In the genomic region with DNA sequence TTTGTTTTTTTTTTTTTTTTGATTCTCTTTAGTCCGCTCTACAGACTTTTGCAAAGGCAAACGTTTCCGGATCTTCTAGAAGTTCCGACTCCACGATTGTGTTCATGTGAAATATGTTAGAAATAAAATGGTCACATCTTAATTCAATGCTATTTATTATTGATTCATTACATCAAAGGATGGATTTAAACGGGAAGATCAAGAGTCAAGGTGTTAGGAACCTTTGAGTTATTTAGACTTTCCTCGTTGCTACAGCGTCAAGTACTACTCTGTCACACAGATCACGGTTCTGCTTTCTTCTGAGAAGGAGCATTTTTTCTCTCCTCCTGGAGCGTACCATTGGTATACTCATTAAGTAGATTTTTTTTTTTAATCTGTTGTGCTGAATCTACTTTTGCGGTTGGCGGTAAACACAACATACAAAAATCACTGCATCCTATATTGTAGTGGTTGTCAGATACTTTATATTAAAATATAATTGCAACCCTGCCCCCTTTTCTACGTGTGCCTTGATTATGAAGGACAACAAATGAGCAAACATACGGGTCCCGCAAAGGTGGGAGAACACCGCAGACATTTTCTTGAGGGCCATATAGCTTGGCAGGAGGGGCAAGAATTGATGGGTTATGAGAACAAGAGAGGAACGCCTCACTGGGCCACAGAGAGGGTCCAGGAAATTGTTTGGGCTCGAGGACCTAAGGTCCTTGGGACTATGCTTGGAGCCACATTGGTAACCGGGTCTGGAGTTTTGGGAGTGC, we compare ENCODE assay signal across 8 cellular contexts. TPM values are rescaled to one million over a fixed set of nuclear protein-coding genes. Genes with fewer than 3 reads are reported as not detected.
DNase-seq lines count a peak whose midpoint lies in the region; ATAC-seq and TF ChIP-seq lines count a peak whose summit lies in the region.

No MANE protein-coding gene starts in this region.

- H3K27ac Mint-ChIP-seq in activated T-cell treated with anti-CD3 and anti-CD28 coated beads, Interleukin-2, amount 50 U/mL, for 24 hours, result peak overlapping the region; percentile 83
- peak overlapping the region; percentile 33 for H3K27ac Mint-ChIP-seq in stimulated activated memory B cell treated with anti-CD40 and anti-IgM and Interleukin-4, amounts not matched to agents 10 μg/mL and 1 μg/mL and 100 μg/mL, for 72 hours

- peaks cover 2% of the 10 kb centered on the region for H3K9me3 Mint-ChIP-seq in activated T-cell treated with anti-CD3 and anti-CD28 coated beads, Interleukin-2, amount 50 U/mL, for 24 hours
- H3K9me3 Mint-ChIP-seq in stimulated activated memory B cell treated with anti-CD40 and anti-IgM and Interleukin-4, amounts not matched to agents 10 μg/mL and 1 μg/mL and 100 μg/mL, for 72 hours, result no peaks in the 10 kb centered on the region

- no peaks in the 10 kb centered on the region for H3K27me3 ChIP-seq in PC-3 (ENCODE audit: low read length)

- intact Hi-C loops in PC-3 (cut with micrococcal nuclease), result loop anchor here (1.0 to 5.0 kb wide), 2 partner anchors 13 to 1117 kb away; no protein-coding TSS in a partner anchor

- POLR2A ChIA-PET in PC-3 (lab: Charles Lee; ENCODE audit: unreplicated experiment), result no interaction called here

- no peaks in the 10 kb centered on the region for H3K27me3 Mint-ChIP-seq in activated T-cell treated with anti-CD3 and anti-CD28 coated beads, Interleukin-2, amount 50 U/mL, for 24 hours
- no peaks in the 10 kb centered on the region for H3K27me3 Mint-ChIP-seq in stimulated activated memory B cell treated with anti-CD40 and anti-IgM and Interleukin-4, amounts not matched to agents 10 μg/mL and 1 μg/mL and 100 μg/mL, for 72 hours

- TF ChIP-seq CTCF in PC-3 (conservative IDR thresholded peaks at IDR 0.05; ENCODE audit: low read depth, low read length), result no peak
- no peak for TF ChIP-seq CTCF in epithelial cell of proximal tubule (conservative IDR thresholded peaks at IDR 0.05; ENCODE audit: low read depth, low read length)

- no peak overlapping the region for H3K9ac ChIP-seq in PC-3 (ENCODE audit: low read length)

- no TSS peak for BruUV-seq in PC-3 (replicated peaks; lab: Mats Ljungman, UMichigan)

- H3F3A ChIP-seq in PC-3 (ENCODE audit: low read length, unreplicated experiment), result no peaks in the 10 kb centered on the region

- H3K4me3 Mint-ChIP-seq in activated T-cell treated with anti-CD3 and anti-CD28 coated beads, Interleukin-2, amount 50 U/mL, for 24 hours, result no peak overlapping the region
- H3K4me3 Mint-ChIP-seq in stimulated activated memory B cell treated with anti-CD40 and anti-IgM and Interleukin-4, amounts not matched to agents 10 μg/mL and 1 μg/mL and 100 μg/mL, for 72 hours, result peak overlapping the region; percentile 69

- H3K9me3 ChIP-seq in PC-3 (ENCODE audit: low read length), result no peaks in the 10 kb centered on the region

- H3K4me1 ChIP-seq in PC-3 (ENCODE audit: insufficient read depth, low read length), result peaks cover 15% of the 10 kb centered on the region

- H3K36me3 ChIP-seq in PC-3 (ENCODE audit: low read depth, low read length), result no peaks in the 10 kb centered on the region

- CTCF ChIA-PET in PC-3 (lab: Charles Lee), result interaction anchor here (0.6 to 1.0 kb wide), 2 partner anchors 13 to 40 kb away, joined by 3 to 6 read pairs; no protein-coding TSS in a partner anchor

- H3K4me3 ChIP-seq in PC-3 (ENCODE audit: low read length) (no peak overlapping the region), epithelial cell of proximal tubule (ENCODE audit: low read depth, low read length) (peak overlapping the region; percentile 62)

- H4K20me1 ChIP-seq in PC-3 (ENCODE audit: low read length), result no peaks in the 10 kb centered on the region

- H3K27ac ChIP-seq in PC-3 (ENCODE audit: low read length), result no peak overlapping the region

- H3K4me1 Mint-ChIP-seq in activated T-cell treated with anti-CD3 and anti-CD28 coated beads, Interleukin-2, amount 50 U/mL, for 24 hours (ENCODE audit: low read depth), result peaks cover 24% of the 10 kb centered on the region
- peaks cover 19% of the 10 kb centered on the region for H3K4me1 Mint-ChIP-seq in stimulated activated memory B cell treated with anti-CD40 and anti-IgM and Interleukin-4, amounts not matched to agents 10 μg/mL and 1 μg/mL and 100 μg/mL, for 72 hours

- no peaks in the 10 kb centered on the region for H3K79me2 ChIP-seq in PC-3 (ENCODE audit: low read length)

- peak overlapping the region; percentile 91; the same call in 1 of the 2 replicates for H3K4me2 ChIP-seq in PC-3 (ENCODE audit: low read length)

- DNase-seq in activated T-cell treated with anti-CD3 and anti-CD28 coated beads, Interleukin-2, amount 50 U/mL, for 24 hours, result no peak
- DNase-seq in activated T-cell treated with anti-CD3 and anti-CD28 coated beads for 4 hours (no peak), PC-3 (no peak), epithelial cell of proximal tubule (ENCODE audit: low read depth) (no peak), cerebellar nuclear complex (lab: John Stamatoyannopoulos, UW) (no peak), amniotic stem cell (lab: John Stamatoyannopoulos, UW) (no peak), NCI-H2029 (lab: John Stamatoyannopoulos, UW) (no peak)

- H3K36me3 Mint-ChIP-seq in activated T-cell treated with anti-CD3 and anti-CD28 coated beads, Interleukin-2, amount 50 U/mL, for 24 hours (ENCODE audit: low read depth), result peaks cover under 1% of the 10 kb centered on the region
- no peaks in the 10 kb centered on the region for H3K36me3 Mint-ChIP-seq in stimulated activated memory B cell treated with anti-CD40 and anti-IgM and Interleukin-4, amounts not matched to agents 10 μg/mL and 1 μg/mL and 100 μg/mL, for 72 hours

- no peak for ATAC-seq in PC-3
- no peak for ATAC-seq in stimulated activated memory B cell treated with anti-CD40 and anti-IgM and Interleukin-4, amounts not matched to agents 10 μg/mL and 1 μg/mL and 100 μg/mL, for 72 hours

- H3K9me2 ChIP-seq in PC-3 (replicated peaks; ENCODE audit: low read length), result no peaks in the 10 kb centered on the region

- no peak overlapping the region for H2AFZ ChIP-seq in PC-3 (ENCODE audit: low read length)

RNA-seq across cellular contexts. Expression of gene HMGN4, which starts 17.5 kb away (rescaled TPM):
- total RNA-seq in PC-3 (2014; rRNA removed) (54.8 and 57.5 TPM in 2 replicates), epithelial cell of proximal tubule (60.4 and 94.7 TPM in 2 replicates)

RNA-seq across cellular contexts. Expression of gene ABT1, which starts 41.1 kb away (rescaled TPM):
- total RNA-seq in PC-3 (2014; rRNA removed), result 26.9 and 33.7 TPM in 2 replicates
- 15.7 and 23.7 TPM in 2 replicates for total RNA-seq in epithelial cell of proximal tubule

RNA-seq across cellular contexts. Expression of gene BTN1A1, which starts 55.6 kb away (rescaled TPM):
- total RNA-seq in PC-3 (2014; rRNA removed), result not detected in 2 replicates
- total RNA-seq in epithelial cell of proximal tubule, result 0.14 TPM in 1 of 2 replicates, not detected in the other
